In genomic region chr22:42562282-42562681, GRCh38 we compare ENCODE assay signal across 1 cellular context.
TF ChIP-seq lines count a peak whose summit lies in the region.

No MANE protein-coding gene starts in this region.

TF ChIP-seq in WTC11, 78 proteins besides CTCF, POLR2A, EP300 and RAD21 (continued from another document):
- TF ChIP-seq ZNF532 (CRISPR knock-in tag; IDR thresholded peaks at IDR 0.05; ENCODE audit: borderline replicate concordance) (no peak), IRF1 (CRISPR knock-in tag; IDR thresholded peaks at IDR 0.05) (no peak)
- TF ChIP-seq, protein P1, sequence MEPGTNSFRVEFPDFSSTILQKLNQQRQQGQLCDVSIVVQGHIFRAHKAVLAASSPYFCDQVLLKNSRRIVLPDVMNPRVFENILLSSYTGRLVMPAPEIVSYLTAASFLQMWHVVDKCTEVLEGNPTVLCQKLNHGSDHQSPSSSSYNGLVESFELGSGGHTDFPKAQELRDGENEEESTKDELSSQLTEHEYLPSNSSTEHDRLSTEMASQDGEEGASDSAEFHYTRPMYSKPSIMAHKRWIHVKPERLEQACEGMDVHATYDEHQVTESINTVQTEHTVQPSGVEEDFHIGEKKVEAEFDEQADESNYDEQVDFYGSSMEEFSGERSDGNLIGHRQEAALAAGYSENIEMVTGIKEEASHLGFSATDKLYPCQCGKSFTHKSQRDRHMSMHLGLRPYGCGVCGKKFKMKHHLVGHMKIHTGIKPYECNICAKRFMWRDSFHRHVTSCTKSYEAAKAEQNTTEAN (CRISPR knock-in tag; IDR thresholded peaks at IDR 0.05) = no peak
- TF ChIP-seq, protein P2, sequence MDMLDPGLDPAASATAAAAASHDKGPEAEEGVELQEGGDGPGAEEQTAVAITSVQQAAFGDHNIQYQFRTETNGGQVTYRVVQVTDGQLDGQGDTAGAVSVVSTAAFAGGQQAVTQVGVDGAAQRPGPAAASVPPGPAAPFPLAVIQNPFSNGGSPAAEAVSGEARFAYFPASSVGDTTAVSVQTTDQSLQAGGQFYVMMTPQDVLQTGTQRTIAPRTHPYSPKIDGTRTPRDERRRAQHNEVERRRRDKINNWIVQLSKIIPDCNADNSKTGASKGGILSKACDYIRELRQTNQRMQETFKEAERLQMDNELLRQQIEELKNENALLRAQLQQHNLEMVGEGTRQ (CRISPR knock-in tag; IDR thresholded peaks at IDR 0.05) = no peak
